ENCODE assay signal across 1 cellular context in genomic region chr22:48953103-48953720, GRCh38.
TF ChIP-seq lines count a peak whose summit lies in the region.

No MANE protein-coding gene starts in this region.

TF ChIP-seq in GM23338, 12 proteins besides CTCF, POLR2A, EP300 and RAD21 (continued from another document):
- TF ChIP-seq, protein P1, sequence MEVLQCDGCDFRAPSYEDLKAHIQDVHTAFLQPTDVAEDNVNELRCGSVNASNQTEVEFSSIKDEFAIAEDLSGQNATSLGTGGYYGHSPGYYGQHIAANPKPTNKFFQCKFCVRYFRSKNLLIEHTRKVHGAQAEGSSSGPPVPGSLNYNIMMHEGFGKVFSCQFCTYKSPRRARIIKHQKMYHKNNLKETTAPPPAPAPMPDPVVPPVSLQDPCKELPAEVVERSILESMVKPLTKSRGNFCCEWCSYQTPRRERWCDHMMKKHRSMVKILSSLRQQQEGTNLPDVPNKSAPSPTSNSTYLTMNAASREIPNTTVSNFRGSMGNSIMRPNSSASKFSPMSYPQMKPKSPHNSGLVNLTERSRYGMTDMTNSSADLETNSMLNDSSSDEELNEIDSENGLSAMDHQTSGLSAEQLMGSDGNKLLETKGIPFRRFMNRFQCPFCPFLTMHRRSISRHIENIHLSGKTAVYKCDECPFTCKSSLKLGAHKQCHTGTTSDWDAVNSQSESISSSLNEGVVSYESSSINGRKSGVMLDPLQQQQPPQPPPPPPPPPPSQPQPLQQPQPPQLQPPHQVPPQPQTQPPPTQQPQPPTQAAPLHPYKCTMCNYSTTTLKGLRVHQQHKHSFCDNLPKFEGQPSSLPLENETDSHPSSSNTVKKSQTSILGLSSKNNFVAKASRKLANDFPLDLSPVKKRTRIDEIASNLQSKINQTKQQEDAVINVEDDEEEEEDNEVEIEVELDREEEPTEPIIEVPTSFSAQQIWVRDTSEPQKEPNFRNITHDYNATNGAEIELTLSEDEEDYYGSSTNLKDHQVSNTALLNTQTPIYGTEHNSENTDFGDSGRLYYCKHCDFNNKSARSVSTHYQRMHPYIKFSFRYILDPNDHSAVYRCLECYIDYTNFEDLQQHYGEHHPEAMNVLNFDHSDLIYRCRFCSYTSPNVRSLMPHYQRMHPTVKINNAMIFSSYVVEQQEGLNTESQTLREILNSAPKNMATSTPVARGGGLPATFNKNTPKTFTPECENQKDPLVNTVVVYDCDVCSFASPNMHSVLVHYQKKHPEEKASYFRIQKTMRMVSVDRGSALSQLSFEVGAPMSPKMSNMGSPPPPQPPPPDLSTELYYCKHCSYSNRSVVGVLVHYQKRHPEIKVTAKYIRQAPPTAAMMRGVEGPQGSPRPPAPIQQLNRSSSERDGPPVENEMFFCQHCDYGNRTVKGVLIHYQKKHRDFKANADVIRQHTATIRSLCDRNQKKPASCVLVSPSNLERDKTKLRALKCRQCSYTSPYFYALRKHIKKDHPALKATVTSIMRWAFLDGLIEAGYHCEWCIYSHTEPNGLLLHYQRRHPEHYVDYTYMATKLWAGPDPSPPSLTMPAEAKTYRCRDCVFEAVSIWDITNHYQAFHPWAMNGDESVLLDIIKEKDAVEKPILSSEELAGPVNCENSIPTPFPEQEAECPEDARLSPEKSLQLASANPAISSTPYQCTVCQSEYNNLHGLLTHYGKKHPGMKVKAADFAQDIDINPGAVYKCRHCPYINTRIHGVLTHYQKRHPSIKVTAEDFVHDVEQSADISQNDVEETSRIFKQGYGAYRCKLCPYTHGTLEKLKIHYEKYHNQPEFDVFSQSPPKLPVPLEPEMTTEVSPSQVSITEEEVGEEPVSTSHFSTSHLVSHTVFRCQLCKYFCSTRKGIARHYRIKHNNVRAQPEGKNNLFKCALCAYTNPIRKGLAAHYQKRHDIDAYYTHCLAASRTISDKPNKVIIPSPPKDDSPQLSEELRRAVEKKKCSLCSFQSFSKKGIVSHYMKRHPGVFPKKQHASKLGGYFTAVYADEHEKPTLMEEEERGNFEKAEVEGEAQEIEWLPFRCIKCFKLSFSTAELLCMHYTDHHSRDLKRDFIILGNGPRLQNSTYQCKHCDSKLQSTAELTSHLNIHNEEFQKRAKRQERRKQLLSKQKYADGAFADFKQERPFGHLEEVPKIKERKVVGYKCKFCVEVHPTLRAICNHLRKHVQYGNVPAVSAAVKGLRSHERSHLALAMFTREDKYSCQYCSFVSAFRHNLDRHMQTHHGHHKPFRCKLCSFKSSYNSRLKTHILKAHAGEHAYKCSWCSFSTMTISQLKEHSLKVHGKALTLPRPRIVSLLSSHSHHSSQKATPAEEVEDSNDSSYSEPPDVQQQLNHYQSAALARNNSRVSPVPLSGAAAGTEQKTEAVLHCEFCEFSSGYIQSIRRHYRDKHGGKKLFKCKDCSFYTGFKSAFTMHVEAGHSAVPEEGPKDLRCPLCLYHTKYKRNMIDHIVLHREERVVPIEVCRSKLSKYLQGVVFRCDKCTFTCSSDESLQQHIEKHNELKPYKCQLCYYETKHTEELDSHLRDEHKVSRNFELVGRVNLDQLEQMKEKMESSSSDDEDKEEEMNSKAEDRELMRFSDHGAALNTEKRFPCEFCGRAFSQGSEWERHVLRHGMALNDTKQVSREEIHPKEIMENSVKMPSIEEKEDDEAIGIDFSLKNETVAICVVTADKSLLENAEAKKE (CRISPR knock-in tag; IDR thresholded peaks at IDR 0.05): no peak
- no peak for TF ChIP-seq ETS1 (IDR thresholded peaks at IDR 0.05)
- no peak for TF ChIP-seq ZNF114 (CRISPR knock-in tag; IDR thresholded peaks at IDR 0.05)
- TF ChIP-seq, protein P2, sequence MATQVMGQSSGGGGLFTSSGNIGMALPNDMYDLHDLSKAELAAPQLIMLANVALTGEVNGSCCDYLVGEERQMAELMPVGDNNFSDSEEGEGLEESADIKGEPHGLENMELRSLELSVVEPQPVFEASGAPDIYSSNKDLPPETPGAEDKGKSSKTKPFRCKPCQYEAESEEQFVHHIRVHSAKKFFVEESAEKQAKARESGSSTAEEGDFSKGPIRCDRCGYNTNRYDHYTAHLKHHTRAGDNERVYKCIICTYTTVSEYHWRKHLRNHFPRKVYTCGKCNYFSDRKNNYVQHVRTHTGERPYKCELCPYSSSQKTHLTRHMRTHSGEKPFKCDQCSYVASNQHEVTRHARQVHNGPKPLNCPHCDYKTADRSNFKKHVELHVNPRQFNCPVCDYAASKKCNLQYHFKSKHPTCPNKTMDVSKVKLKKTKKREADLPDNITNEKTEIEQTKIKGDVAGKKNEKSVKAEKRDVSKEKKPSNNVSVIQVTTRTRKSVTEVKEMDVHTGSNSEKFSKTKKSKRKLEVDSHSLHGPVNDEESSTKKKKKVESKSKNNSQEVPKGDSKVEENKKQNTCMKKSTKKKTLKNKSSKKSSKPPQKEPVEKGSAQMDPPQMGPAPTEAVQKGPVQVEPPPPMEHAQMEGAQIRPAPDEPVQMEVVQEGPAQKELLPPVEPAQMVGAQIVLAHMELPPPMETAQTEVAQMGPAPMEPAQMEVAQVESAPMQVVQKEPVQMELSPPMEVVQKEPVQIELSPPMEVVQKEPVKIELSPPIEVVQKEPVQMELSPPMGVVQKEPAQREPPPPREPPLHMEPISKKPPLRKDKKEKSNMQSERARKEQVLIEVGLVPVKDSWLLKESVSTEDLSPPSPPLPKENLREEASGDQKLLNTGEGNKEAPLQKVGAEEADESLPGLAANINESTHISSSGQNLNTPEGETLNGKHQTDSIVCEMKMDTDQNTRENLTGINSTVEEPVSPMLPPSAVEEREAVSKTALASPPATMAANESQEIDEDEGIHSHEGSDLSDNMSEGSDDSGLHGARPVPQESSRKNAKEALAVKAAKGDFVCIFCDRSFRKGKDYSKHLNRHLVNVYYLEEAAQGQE (IDR thresholded peaks at IDR 0.05; ENCODE audit: unreplicated experiment): no peak
- no peak for TF ChIP-seq JUNB (IDR thresholded peaks at IDR 0.05; ENCODE audit: unreplicated experiment)
- TF ChIP-seq NANOG (IDR thresholded peaks at IDR 0.05; ENCODE audit: borderline replicate concordance): no peak
- no peak for TF ChIP-seq ZNF331 (CRISPR knock-in tag; IDR thresholded peaks at IDR 0.05; ENCODE audit: low read depth)
